In the genomic region with DNA sequence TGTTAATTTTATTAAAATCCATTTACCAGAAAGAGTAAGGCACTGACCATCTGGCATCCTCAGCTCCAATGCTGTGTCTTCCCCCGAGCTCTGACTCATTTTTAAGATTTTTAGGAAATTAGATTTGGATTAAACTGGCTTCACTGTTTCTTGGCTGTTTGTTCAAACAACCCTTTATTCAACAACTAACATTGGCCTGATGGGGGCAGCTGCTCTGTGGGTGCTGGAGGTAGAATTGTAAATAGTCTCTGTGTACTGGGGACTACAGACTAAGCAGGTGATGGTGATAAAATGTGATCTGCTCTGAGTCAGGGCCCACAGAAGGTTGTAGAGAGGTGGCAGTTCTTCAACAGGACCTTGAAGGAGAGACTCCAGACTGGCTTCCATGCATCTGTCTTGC, we compare ENCODE assay signal across 21 cellular contexts. TPM values are rescaled to one million over a fixed set of nuclear protein-coding genes. Genes with fewer than 3 reads are reported as not detected.
DNase-seq lines count a peak whose midpoint lies in the region; ATAC-seq, FAIRE-seq and TF ChIP-seq lines count a peak whose summit lies in the region.
"Had no signal": no experiment of that assay in that cellular context is flagged by ENCODE, and none has a peak within 500 bp of the region (broad histone marks: within the 10 kb centered on the region; RNA-seq: fewer than 3 reads in every experiment).

No MANE protein-coding gene starts in this region.

- WGBS in upper lobe of left lung, 2 donors: 96% methylated on average over 1 of the region's 1 CpG

- H3K36me3 ChIP-seq in HEK293 (ENCODE audit: control insufficient read depth in 2 of 2, insufficient read depth in 1 of 2, low read length in 2 of 2): peaks cover 0 to 39% of the 10 kb centered on the region in 2 experiments; a peak in 2 of 3 replicates
- peaks cover 4 to 51% (median 28%) of the 10 kb centered on the region in 4 donors for H3K36me3 ChIP-seq in upper lobe of left lung
- peaks cover 3% of the 10 kb centered on the region for H3K36me3 ChIP-seq in H7 (replicated peaks; ENCODE audit: control insufficient read depth, insufficient read depth, low read length)

- H3K4me1 ChIP-seq in HEK293 (ENCODE audit: control insufficient read depth, insufficient read depth, low read length) (0 out of 2 replicates have a peak, but pooled peaks cover 3% of the 10 kb centered on the region), upper lobe of left lung (peaks cover 11 to 19% (median 14%) of the 10 kb centered on the region in 4 donors)

- POLR2A ChIA-PET in HEK293 (lab: Yijun Ruan, JAX) (no interaction called here), GM10248 (lab: Yijun Ruan, JAX) (no interaction called here)

- DNase-seq in D721Med (ENCODE audit: insufficient read length, low spot score) (no peak), SK-MEL-5 (ENCODE audit: low read depth, low spot score) (peak; percentile 57), myocyte (ENCODE audit: low read depth) (peak; percentile 27), GM10248 (ENCODE audit: extremely low spot score) (no peak), upper lobe of left lung (no peak), H7 (no peak)
- DNase-seq: activated CD4-positive, alpha-beta memory T cell treated with anti-CD3 and anti-CD28 coated beads, Interleukin-2, amount 10 ng/mL, durations not matched to agents 7 days and 5 days; activated effector memory CD4-positive, alpha-beta T cell treated with Interleukin-2 at 50 U/mL for 16 hours; aorta; CD4-positive, alpha-beta memory T cell; hypothalamus; Karpas-422; left ventricle myocardium inferior; naive B cell; NCI-H2029; NK-92 treated with Interleukin-12 subunit alpha and Interleukin-12 subunit beta, amount 100 ng/mL, for 24 hours had no signal

- CTCF ChIA-PET in HEK293 (lab: Yijun Ruan, JAX) (no interaction called here), GM10248 (lab: Yijun Ruan, JAX) (interaction anchor here (1.2 kb wide), 1 partner anchor 29 kb away, joined by 3 read pairs; no protein-coding TSS in a partner anchor)

- ATAC-seq in HG02981 (IDR thresholded peaks at IDR 0.05; ENCODE audit: unreplicated experiment) (no peak), upper lobe of left lung (ENCODE audit: low FRiP score in 2 of 2) (no peak)

- H3K9me3 ChIP-seq in HEK293 (ENCODE audit: control insufficient read depth, insufficient read depth, low read depth, low read length): no peaks in the 10 kb centered on the region
- H3K9me3 ChIP-seq in upper lobe of left lung: no peaks in the 10 kb centered on the region
- H3K9me3 ChIP-seq: left ventricle myocardium inferior, SJCRH30, tibial nerve had no signal

- no peak for TF ChIP-seq POLR2A in upper lobe of left lung (IDR thresholded peaks at IDR 0.05)

- FAIRE-seq in D721Med (lab: Jason Lieb, UNC): no peak

- TF ChIP-seq CTCF in D721Med (IDR thresholded peaks at IDR 0.05; ENCODE audit: insufficient read depth, missing control alignments): peak; percentile 32
- no peak for TF ChIP-seq CTCF in HEK293 (tag by site-specific recombination; IDR thresholded peaks at IDR 0.05)
- no peak for TF ChIP-seq CTCF in GM10248 (IDR thresholded peaks at IDR 0.05; ENCODE audit: control extremely low read depth, extremely low read depth, low read depth, missing control alignments)
- no peak for TF ChIP-seq CTCF in upper lobe of left lung (IDR thresholded peaks at IDR 0.05)

- in situ Hi-C loops in SK-MEL-5 (cut with HindIII; ENCODE audit: low pct_unique_long_range_greater_than_20kb, low sequenced_read_pairs): no loop called here

- H3K27ac ChIP-seq in HEK293 (ENCODE audit: extremely low read depth, low read depth, low read length) (no peak overlapping the region), upper lobe of left lung (no peak overlapping the region)
- H3K27ac ChIP-seq: coronary artery, left ventricle myocardium inferior, SJCRH30, tibial nerve had no signal

- TF ChIP-seq EP300 in upper lobe of left lung (IDR thresholded peaks at IDR 0.05): no peak

- H3K27me3 ChIP-seq in upper lobe of left lung (no peaks in the 10 kb centered on the region), H7 (ENCODE audit: control insufficient read depth, insufficient read depth, low read length) (no peaks in the 10 kb centered on the region)
- H3K27me3 ChIP-seq: SJCRH30, tibial nerve had no signal

- H3K4me3 ChIP-seq in HEK293 (ENCODE audit: low read depth, low read length) (no peak overlapping the region), upper lobe of left lung (no peak overlapping the region), H7 (ENCODE audit: insufficient read depth, low read depth, low read length) (no peak overlapping the region)
- H3K4me3 ChIP-seq: coronary artery, left ventricle myocardium inferior, SJCRH30, tibial nerve had no signal

TF ChIP-seq in HEK293, 187 proteins besides CTCF, POLR2A, EP300 and RAD21 (continues in another document):
- TF ChIP-seq ZNF585B (tag by site-specific recombination; IDR thresholded peaks at IDR 0.05) (peak; percentile 23; the same call in 1 of the 2 replicates), GLI2 (tag by site-specific recombination; IDR thresholded peaks at IDR 0.05; ENCODE audit: borderline replicate concordance, low read depth) (no peak), TCF7L2 (IDR thresholded peaks at IDR 0.05; ENCODE audit: borderline replicate concordance, low read depth, low read length) (no peak), GLI4 (tag by site-specific recombination; IDR thresholded peaks at IDR 0.05) (no peak)
- TF ChIP-seq, protein P1, sequence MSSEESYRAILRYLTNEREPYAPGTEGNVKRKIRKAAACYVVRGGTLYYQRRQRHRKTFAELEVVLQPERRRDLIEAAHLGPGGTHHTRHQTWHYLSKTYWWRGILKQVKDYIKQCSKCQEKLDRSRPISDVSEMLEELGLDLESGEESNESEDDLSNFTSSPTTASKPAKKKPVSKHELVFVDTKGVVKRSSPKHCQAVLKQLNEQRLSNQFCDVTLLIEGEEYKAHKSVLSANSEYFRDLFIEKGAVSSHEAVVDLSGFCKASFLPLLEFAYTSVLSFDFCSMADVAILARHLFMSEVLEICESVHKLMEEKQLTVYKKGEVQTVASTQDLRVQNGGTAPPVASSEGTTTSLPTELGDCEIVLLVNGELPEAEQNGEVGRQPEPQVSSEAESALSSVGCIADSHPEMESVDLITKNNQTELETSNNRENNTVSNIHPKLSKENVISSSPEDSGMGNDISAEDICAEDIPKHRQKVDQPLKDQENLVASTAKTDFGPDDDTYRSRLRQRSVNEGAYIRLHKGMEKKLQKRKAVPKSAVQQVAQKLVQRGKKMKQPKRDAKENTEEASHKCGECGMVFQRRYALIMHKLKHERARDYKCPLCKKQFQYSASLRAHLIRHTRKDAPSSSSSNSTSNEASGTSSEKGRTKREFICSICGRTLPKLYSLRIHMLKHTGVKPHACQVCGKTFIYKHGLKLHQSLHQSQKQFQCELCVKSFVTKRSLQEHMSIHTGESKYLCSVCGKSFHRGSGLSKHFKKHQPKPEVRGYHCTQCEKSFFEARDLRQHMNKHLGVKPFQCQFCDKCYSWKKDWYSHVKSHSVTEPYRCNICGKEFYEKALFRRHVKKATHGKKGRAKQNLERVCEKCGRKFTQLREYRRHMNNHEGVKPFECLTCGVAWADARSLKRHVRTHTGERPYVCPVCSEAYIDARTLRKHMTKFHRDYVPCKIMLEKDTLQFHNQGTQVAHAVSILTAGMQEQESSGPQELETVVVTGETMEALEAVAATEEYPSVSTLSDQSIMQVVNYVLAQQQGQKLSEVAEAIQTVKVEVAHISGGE (tag by site-specific recombination; conservative IDR thresholded peaks at IDR 0.05; ENCODE audit: low read depth): no peak

RNA-seq across cellular contexts. Expression of a gene that starts 2.9 kb away (rescaled TPM):
- 47.7 and 50.9 TPM in 2 replicates for total RNA-seq in SK-MEL-5 (2014; rRNA removed; shearing (Covaris generic))
- polyA plus RNA-seq in SK-MEL-5 (2015; cell fraction: cytosol; rRNA removed): 31.0 and 38.6 TPM in 2 replicates
- 17.3 and 34.6 TPM in 2 replicates for polyA plus RNA-seq in SK-MEL-5 (2015; cell fraction: nucleus; rRNA removed)
- 12.1 and 19.4 TPM in 2 replicates for total RNA-seq in myocyte
- 29.9 TPM for polyA plus RNA-seq in myocyte (2012)
- total RNA-seq in upper lobe of left lung: 10 to 100 TPM in 4 of 6 donors, 1 to 10 TPM in 2; 4.9 to 16.6 (median 12.7) TPM
- 37.7 and 40.6 TPM in 2 replicates for total RNA-seq in H7 (2014; rRNA removed; shearing (Covaris generic))

RNA-seq across cellular contexts. Expression of a gene that starts 13.7 kb away (rescaled TPM):
- total RNA-seq in SK-MEL-5 (2014; rRNA removed; shearing (Covaris generic)): 52.6 and 55.6 TPM in 2 replicates
- polyA plus RNA-seq in SK-MEL-5 (2015; cell fraction: cytosol; rRNA removed): 36.9 and 52.5 TPM in 2 replicates
- 13.0 and 14.1 TPM in 2 replicates for polyA plus RNA-seq in SK-MEL-5 (2015; cell fraction: nucleus; rRNA removed)
- 37.8 and 39.0 TPM in 2 replicates for total RNA-seq in myocyte
- 21.3 TPM for polyA plus RNA-seq in myocyte (2012)
- 10 to 100 TPM in 4 of 6 donors, 1 to 10 TPM in 2; 7.5 to 42.5 (median 36.7) TPM for total RNA-seq in upper lobe of left lung
- total RNA-seq in H7 (2014; rRNA removed; shearing (Covaris generic)): 34.7 and 36.7 TPM in 2 replicates

RNA-seq across cellular contexts. Expression of a gene that starts 37.9 kb away (rescaled TPM):
- total RNA-seq in SK-MEL-5 (2014; rRNA removed; shearing (Covaris generic)): 65.9 and 80.6 TPM in 2 replicates
- 449 and 493 TPM in 2 replicates for polyA plus RNA-seq in SK-MEL-5 (2015; cell fraction: cytosol; rRNA removed)
- polyA plus RNA-seq in SK-MEL-5 (2015; cell fraction: nucleus; rRNA removed): 135 and 141 TPM in 2 replicates
- total RNA-seq in myocyte (89.3 and 142 TPM in 2 replicates), upper lobe of left lung (100 to 1,000 TPM in 5 of 6 donors, 10 to 100 TPM in 1; 46.1 to 318 (median 183) TPM)
- polyA plus RNA-seq in myocyte (2012): 445 TPM
- 47.6 and 47.9 TPM in 2 replicates for total RNA-seq in H7 (2014; rRNA removed; shearing (Covaris generic))

RNA-seq across cellular contexts. Expression of a gene that starts 58.4 kb away (rescaled TPM):
- 44.0 and 48.9 TPM in 2 replicates for total RNA-seq in SK-MEL-5 (2014; rRNA removed; shearing (Covaris generic))
- polyA plus RNA-seq in SK-MEL-5 (2015; cell fraction: cytosol; rRNA removed): 26.1 and 34.4 TPM in 2 replicates
- 45.8 and 56.8 TPM in 2 replicates for polyA plus RNA-seq in SK-MEL-5 (2015; cell fraction: nucleus; rRNA removed)
- total RNA-seq in myocyte (30.4 and 40.2 TPM in 2 replicates), upper lobe of left lung (100 to 1,000 TPM in 1 of 6 donors, 10 to 100 TPM in 5; 56.4 to 122 (median 74.2) TPM)
- 17.6 TPM for polyA plus RNA-seq in myocyte (2012)
- 22.0 and 28.6 TPM in 2 replicates for total RNA-seq in H7 (2014; rRNA removed; shearing (Covaris generic))

RNA-seq across cellular contexts. Expression of a gene that starts 59.9 kb away (rescaled TPM):
- total RNA-seq in SK-MEL-5 (2014; rRNA removed; shearing (Covaris generic)): 4.1 and 7.2 TPM in 2 replicates
- polyA plus RNA-seq in SK-MEL-5 (2015; cell fraction: cytosol; rRNA removed): 1.7 and 3.0 TPM in 2 replicates
- 5.6 and 10.6 TPM in 2 replicates for polyA plus RNA-seq in SK-MEL-5 (2015; cell fraction: nucleus; rRNA removed)
- total RNA-seq in myocyte (7.5 and 12.5 TPM in 2 replicates), upper lobe of left lung (10 to 100 TPM; 12.9 to 77.5 (median 23.4) TPM)
- 3.1 TPM for polyA plus RNA-seq in myocyte (2012)
- total RNA-seq in H7 (2014; rRNA removed; shearing (Covaris generic)): 6.4 and 10.6 TPM in 2 replicates

Comparison
In these comparisons a context has a peak if more than half of its experiments do, and no peak if none do; other contexts are left out.
1. DNase-seq: peak in SK-MEL-5 (single experiment) and myocyte (single experiment); none in D721Med (single experiment), GM10248 (single experiment), upper lobe of left lung (0 of 2) and H7 (single experiment).